Comparison of ENCODE assay signal across 26 cellular contexts in the genomic region with DNA sequence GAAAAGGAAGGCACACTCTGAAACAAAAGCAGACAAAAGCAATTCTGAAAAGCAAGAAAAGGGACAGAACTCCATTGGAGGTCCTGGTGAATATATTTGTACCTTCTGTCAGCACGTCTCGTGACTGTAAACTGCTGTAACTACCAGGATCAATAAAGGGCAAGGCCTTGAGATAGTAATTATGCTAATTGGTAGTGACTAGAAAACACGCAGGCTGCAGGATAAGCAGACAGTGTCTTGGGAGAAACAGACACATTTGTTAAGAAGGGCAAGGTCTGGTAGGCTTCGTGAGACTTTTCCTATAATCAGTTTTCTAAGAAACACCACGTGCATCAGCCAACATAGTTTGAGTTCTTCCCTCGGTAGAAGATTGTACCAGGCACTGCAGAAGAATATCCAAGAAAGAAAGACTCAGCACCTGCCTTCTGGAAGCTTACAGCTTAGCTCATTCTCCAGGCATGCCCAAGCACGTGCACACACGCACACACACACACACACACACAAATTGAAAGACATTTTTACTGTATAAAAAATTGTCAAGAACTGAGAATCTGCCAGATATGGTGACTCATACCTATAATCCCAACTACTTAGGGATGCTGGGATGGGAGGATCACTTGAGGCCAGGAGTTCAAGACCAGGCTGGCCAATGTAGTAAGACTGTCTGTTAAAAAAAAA.
DNase-seq lines count a peak whose midpoint lies in the region; ATAC-seq and TF ChIP-seq lines count a peak whose summit lies in the region.
"Had no signal": no experiment of that assay in that cellular context is flagged by ENCODE, and none has a peak within 500 bp of the region (broad histone marks: within the 10 kb centered on the region; RNA-seq: fewer than 3 reads in every experiment).

No MANE protein-coding gene starts in this region.

- H3K4me3 Mint-ChIP-seq in neural crest cell, result no peak overlapping the region
- H3K4me3 Mint-ChIP-seq in T-helper 2 cell treated with Interferon-gamma antibody and Interleukin-4, amounts not matched to agents 5 μg/mL and 100 μg/mL, for 36 hours, result no peak overlapping the region
- H3K4me3 Mint-ChIP-seq: activated CD4-positive, alpha-beta T cell treated with anti-CD3 and anti-CD28 coated beads, Interleukin-2, amount 10 ng/mL, durations not matched to agents 24 days and 14 days; activated CD8-positive, alpha-beta memory T cell treated with anti-CD3 and anti-CD28 coated beads, Interleukin-2, amount 10 ng/mL, durations not matched to agents 7 days and 5 days; activated naive CD8-positive, alpha-beta T cell treated with anti-CD3 and anti-CD28 coated beads, Interleukin-2, amount 10 ng/mL, durations not matched to agents 7 days and 5 days; brain; dendritic cell treated with granulocyte-macrophage colony-stimulating factor and Interleukin-4, amounts not matched to agents 40 ng/mL and 50 ng/mL, for 4 days; stimulated activated naive CD8-positive, alpha-beta T cell treated with anti-CD3 and anti-CD28 coated beads, Interleukin-15, amount 100 ng/mL, for 72 hours; T-cell had no signal

- H3K27ac ChIP-seq in lower lobe of right lung, result no peak overlapping the region
- H3K27ac ChIP-seq: heart left ventricle, psoas muscle, spleen had no signal

- no peaks in the 10 kb centered on the region for H3K27me3 Mint-ChIP-seq in neural crest cell (ENCODE audit: low read depth)
- H3K27me3 Mint-ChIP-seq in T-helper 2 cell treated with Interferon-gamma antibody and Interleukin-4, amounts not matched to agents 5 μg/mL and 100 μg/mL, for 36 hours (ENCODE audit: low read depth), result peaks cover 3% of the 10 kb centered on the region
- H3K27me3 Mint-ChIP-seq: brain had no signal

- H3K4me1 ChIP-seq in lower lobe of right lung, result no peaks in the 10 kb centered on the region
- H3K4me1 ChIP-seq: psoas muscle, spleen had no signal

- H3K36me3 ChIP-seq in lower lobe of right lung, result no peaks in the 10 kb centered on the region
- H3K36me3 ChIP-seq: heart left ventricle, spleen had no signal

- peak overlapping the region; percentile 51 for H3K27ac Mint-ChIP-seq in neural crest cell (ENCODE audit: unreplicated experiment)
- H3K27ac Mint-ChIP-seq in T-helper 2 cell treated with Interferon-gamma antibody and Interleukin-4, amounts not matched to agents 5 μg/mL and 100 μg/mL, for 36 hours, result no peak overlapping the region
- H3K27ac Mint-ChIP-seq: activated CD4-positive, alpha-beta T cell treated with anti-CD3 and anti-CD28 coated beads, Interleukin-2, amount 10 ng/mL, durations not matched to agents 24 days and 14 days; activated CD8-positive, alpha-beta memory T cell treated with anti-CD3 and anti-CD28 coated beads, Interleukin-2, amount 10 ng/mL, durations not matched to agents 7 days and 5 days; activated naive CD8-positive, alpha-beta T cell treated with anti-CD3 and anti-CD28 coated beads, Interleukin-2, amount 10 ng/mL, durations not matched to agents 7 days and 5 days; dendritic cell treated with granulocyte-macrophage colony-stimulating factor and Interleukin-4, amounts not matched to agents 40 ng/mL and 50 ng/mL, for 4 days; stimulated activated naive CD8-positive, alpha-beta T cell treated with anti-CD3 and anti-CD28 coated beads, Interleukin-15, amount 100 ng/mL, for 72 hours; T-cell had no signal

- TF ChIP-seq CTCF in neural crest cell (conservative IDR thresholded peaks at IDR 0.05) (no peak), lower lobe of right lung (IDR thresholded peaks at IDR 0.05) (no peak)

- peaks cover 4% of the 10 kb centered on the region for H3K9me3 Mint-ChIP-seq in neural crest cell
- no peaks in the 10 kb centered on the region for H3K9me3 Mint-ChIP-seq in T-helper 2 cell treated with Interferon-gamma antibody and Interleukin-4, amounts not matched to agents 5 μg/mL and 100 μg/mL, for 36 hours
- H3K9me3 Mint-ChIP-seq: activated CD4-positive, alpha-beta T cell treated with anti-CD3 and anti-CD28 coated beads, Interleukin-2, amount 10 ng/mL, durations not matched to agents 24 days and 14 days; activated naive CD8-positive, alpha-beta T cell treated with anti-CD3 and anti-CD28 coated beads, Interleukin-2, amount 10 ng/mL, durations not matched to agents 7 days and 5 days; dendritic cell treated with granulocyte-macrophage colony-stimulating factor and Interleukin-4, amounts not matched to agents 40 ng/mL and 50 ng/mL, for 4 days; stimulated activated naive CD8-positive, alpha-beta T cell treated with anti-CD3 and anti-CD28 coated beads, Interleukin-15, amount 100 ng/mL, for 72 hours; T-cell had no signal

- peak; percentile 50 for ATAC-seq in esophagus mucosa
- ATAC-seq in GM19351 (IDR thresholded peaks at IDR 0.05; ENCODE audit: unreplicated experiment), result no peak
- no peak for ATAC-seq in lower lobe of right lung
- ATAC-seq: activated CD8-positive, alpha-beta memory T cell treated with anti-CD3 and anti-CD28 coated beads, Interleukin-2, amount 10 ng/mL, durations not matched to agents 7 days and 5 days; heart left ventricle; left lobe of liver; mucosa of descending colon; psoas muscle; stimulated activated naive CD8-positive, alpha-beta T cell treated with anti-CD3 and anti-CD28 coated beads, Interleukin-15, amount 100 ng/mL, for 72 hours; T-cell had no signal

- peaks cover 5% of the 10 kb centered on the region for H3K36me3 Mint-ChIP-seq in neural crest cell (ENCODE audit: low read depth)
- no peaks in the 10 kb centered on the region for H3K36me3 Mint-ChIP-seq in T-helper 2 cell treated with Interferon-gamma antibody and Interleukin-4, amounts not matched to agents 5 μg/mL and 100 μg/mL, for 36 hours (ENCODE audit: low read depth)
- H3K36me3 Mint-ChIP-seq: activated CD8-positive, alpha-beta memory T cell treated with anti-CD3 and anti-CD28 coated beads, Interleukin-2, amount 10 ng/mL, durations not matched to agents 7 days and 5 days; activated naive CD8-positive, alpha-beta T cell treated with anti-CD3 and anti-CD28 coated beads, Interleukin-2, amount 10 ng/mL, durations not matched to agents 7 days and 5 days; T-cell had no signal

- intact Hi-C loops in lower lobe of right lung (cut with DNase I), result loop anchor here (5.0 kb wide), 1 partner anchor 292 kb away; no protein-coding TSS in a partner anchor

- no peaks in the 10 kb centered on the region for H3K9me3 ChIP-seq in lower lobe of right lung
- H3K9me3 ChIP-seq: heart left ventricle, mucosa of descending colon, psoas muscle, spleen had no signal

- peaks cover 31% of the 10 kb centered on the region for H3K4me1 Mint-ChIP-seq in neural crest cell
- H3K4me1 Mint-ChIP-seq in T-helper 2 cell treated with Interferon-gamma antibody and Interleukin-4, amounts not matched to agents 5 μg/mL and 100 μg/mL, for 36 hours (ENCODE audit: low read depth), result no peaks in the 10 kb centered on the region
- H3K4me1 Mint-ChIP-seq: activated CD4-positive, alpha-beta T cell treated with anti-CD3 and anti-CD28 coated beads, Interleukin-2, amount 10 ng/mL, durations not matched to agents 24 days and 14 days; activated CD8-positive, alpha-beta memory T cell treated with anti-CD3 and anti-CD28 coated beads, Interleukin-2, amount 10 ng/mL, durations not matched to agents 7 days and 5 days; activated naive CD8-positive, alpha-beta T cell treated with anti-CD3 and anti-CD28 coated beads, Interleukin-2, amount 10 ng/mL, durations not matched to agents 7 days and 5 days; stimulated activated naive CD8-positive, alpha-beta T cell treated with anti-CD3 and anti-CD28 coated beads, Interleukin-15, amount 100 ng/mL, for 72 hours; T-cell had no signal

- H3K4me3 ChIP-seq in lower lobe of right lung, result no peak overlapping the region
- H3K4me3 ChIP-seq: heart left ventricle, mucosa of descending colon, psoas muscle, spleen had no signal

- H3K27me3 ChIP-seq in lower lobe of right lung (ENCODE audit: low read depth), result no peaks in the 10 kb centered on the region
- H3K27me3 ChIP-seq: heart left ventricle, spleen had no signal

- DNase-seq in HCEC 1CT (peak; percentile 38), NCI-H524 (lab: John Stamatoyannopoulos, UW) (peak; percentile 48 to 53), neural crest cell (ENCODE audit: low read depth, low spot score) (no peak), lower lobe of right lung (no peak)
- DNase-seq in T-helper 2 cell treated with Interferon-gamma antibody and Interleukin-4, amounts not matched to agents 5 μg/mL and 100 μg/mL, for 36 hours (ENCODE audit: low spot score), result no peak
- DNase-seq: activated CD4-positive, alpha-beta T cell treated with anti-CD3 and anti-CD28 coated beads, Interleukin-2, amount 10 ng/mL, durations not matched to agents 24 days and 14 days; activated CD8-positive, alpha-beta memory T cell treated with anti-CD3 and anti-CD28 coated beads, Interleukin-2, amount 10 ng/mL, durations not matched to agents 7 days and 5 days; activated naive CD8-positive, alpha-beta T cell treated with anti-CD3 and anti-CD28 coated beads, Interleukin-2, amount 10 ng/mL, durations not matched to agents 7 days and 5 days; DMS79 treated with DMSO at 0.1 percent for 48 hours; heart left ventricle; mucosa of descending colon; NCI-H1092 treated with DMSO at 0.1 percent for 48 hours; NCI-H2107; NCI-H774; psoas muscle; SHP77; spleen; stimulated activated CD4-positive, alpha-beta T cell treated with anti-CD3 and anti-CD28 coated beads, Interleukin-4, amount 100 ng/mL, for 24 hours; stimulated activated naive CD8-positive, alpha-beta T cell treated with anti-CD3 and anti-CD28 coated beads, Interleukin-15, amount 100 ng/mL, for 72 hours; T-cell; trophoblast cell had no signal

Comparison
In these comparisons a context has a peak if more than half of its experiments do, and no peak if none do; other contexts are left out.
1. DNase-seq: peak in HCEC 1CT (single experiment) and NCI-H524 (2 of 2); none in neural crest cell (single experiment), lower lobe of right lung (single experiment) and T-helper 2 cell treated with Interferon-gamma antibody and Interleukin-4, amounts not matched to agents 5 μg/mL and 100 μg/mL, for 36 hours (single experiment).